Comparison of ENCODE assay signal across 8 cellular contexts in the genomic region with DNA sequence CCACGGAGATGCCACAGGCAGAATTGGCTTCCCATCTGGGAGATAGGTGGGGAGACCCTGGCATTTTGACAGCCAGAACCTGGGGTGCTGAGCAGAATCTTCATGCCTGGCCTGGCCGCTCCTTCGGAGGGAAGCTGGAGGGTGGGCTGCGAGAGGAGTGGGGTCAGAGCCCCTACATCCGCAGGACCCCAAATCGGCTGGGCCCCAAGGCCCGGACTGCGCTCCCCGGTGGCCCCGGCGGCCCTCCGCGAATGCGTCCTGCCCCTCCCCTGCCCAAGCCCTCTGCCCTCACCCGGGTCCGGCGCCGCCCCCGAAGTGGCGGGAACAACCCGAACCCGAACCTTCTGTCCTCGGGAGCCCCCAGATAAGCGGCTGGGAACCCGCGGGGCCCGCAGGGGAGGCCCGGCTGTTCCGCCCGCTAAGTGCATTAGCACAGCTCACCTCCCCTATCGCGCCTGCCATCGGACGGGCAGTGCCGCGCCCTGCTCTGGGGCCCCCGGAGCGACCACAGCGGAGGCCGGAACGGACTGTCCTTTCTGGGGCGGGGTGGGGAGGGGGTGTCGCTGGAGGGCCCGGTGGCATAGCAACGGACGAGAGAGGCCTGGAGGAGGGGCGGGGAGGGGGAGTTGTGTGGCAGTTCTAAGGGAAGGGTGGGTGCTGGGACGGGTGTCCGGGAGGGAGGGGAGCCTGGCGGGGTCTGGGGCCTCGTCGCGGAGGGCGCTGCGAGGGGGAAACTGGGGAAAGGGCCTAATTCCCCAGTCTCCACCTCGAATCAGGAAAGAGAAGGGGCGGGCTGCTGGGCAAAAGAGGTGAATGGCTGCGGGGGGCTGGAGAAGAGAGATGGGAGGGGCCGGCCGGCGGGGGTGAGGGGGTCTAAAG. TPM values are rescaled to one million over a fixed set of nuclear protein-coding genes. Genes with fewer than 3 reads are reported as not detected.
DNase-seq lines count a peak whose midpoint lies in the region; ATAC-seq lines count a peak whose summit lies in the region.

No MANE protein-coding gene starts in this region.

- H2BK5ac ChIP-seq in mesendoderm (ENCODE audit: low read length): no peak overlapping the region

- no peak overlapping the region for H4K8ac ChIP-seq in mesendoderm (ENCODE audit: low read depth, low read length)

- WGBS in mesendoderm (ENCODE audit: extremely low coverage, insufficient coverage, low lambda C conversion rate): no CpG with 5 or more reads among the region's 61 CpGs

- ATAC-seq in GM18858 (IDR thresholded peaks at IDR 0.05; ENCODE audit: unreplicated experiment): no peak

- no peaks in the 10 kb centered on the region for H3K36me3 ChIP-seq in mesendoderm (ENCODE audit: control insufficient read depth, insufficient read depth, low read length)

- H3K23ac ChIP-seq in mesendoderm (ENCODE audit: low read length): no peak overlapping the region

- H3K4ac ChIP-seq in mesendoderm (ENCODE audit: low read depth, low read length): no peak overlapping the region

- H3K79me2 ChIP-seq in mesendoderm (ENCODE audit: control insufficient read depth, insufficient read depth, low read length): no peaks in the 10 kb centered on the region

- H3K27me3 ChIP-seq in mesendoderm (ENCODE audit: insufficient read depth, low read length, poor library complexity): peaks cover 2% of the 10 kb centered on the region

- no peak overlapping the region for H3K18ac ChIP-seq in mesendoderm (ENCODE audit: low read length)

- H3K79me1 ChIP-seq in mesendoderm (ENCODE audit: low read length): no peaks in the 10 kb centered on the region

- H3K4me1 ChIP-seq in mesendoderm (ENCODE audit: control insufficient read depth, low read depth, low read length): peaks cover 2% of the 10 kb centered on the region

- peak; percentile 7 for DNase-seq in stimulated activated naive CD4-positive, alpha-beta T cell treated with Interleukin-2 at 50 U/mL for 16 hours (lab: John Stamatoyannopoulos, UW)
- DNase-seq in stimulated activated naive CD4-positive, alpha-beta T cell (lab: John Stamatoyannopoulos, UW): no peak
- DNase-seq in caudate nucleus (lab: John Stamatoyannopoulos, UW) (peak in 8 of 61 donors; percentile 22 to 63 (median 44)), mesendoderm (no peak), putamen (ENCODE audit: low spot score) (no peak), KBM-7 (no peak), cortex of kidney (lab: John Stamatoyannopoulos, UW) (no peak)

- H3K27ac ChIP-seq in caudate nucleus (ENCODE audit: low read depth, low read length) (peak overlapping the region; percentile 82), mesendoderm (ENCODE audit: low read depth, low read length) (no peak overlapping the region)

- H3K4me3 ChIP-seq in mesendoderm (ENCODE audit: low read length): no peak overlapping the region

- peak overlapping the region; percentile 64 for H3K56ac ChIP-seq in mesendoderm (ENCODE audit: low read length)

- H2AK5ac ChIP-seq in mesendoderm (ENCODE audit: low read length): no peak overlapping the region

- in situ Hi-C loops in KBM-7 (cut with MboI; ENCODE audit: low pct_unique_long_range_greater_than_20kb, low sequenced_read_pairs): loop anchor here (25.0 kb wide), 1 partner anchor 105 kb away; no protein-coding TSS in a partner anchor

- peak overlapping the region; percentile 42 for H3K4me2 ChIP-seq in mesendoderm (ENCODE audit: low read length)

- H2BK120ac ChIP-seq in mesendoderm (ENCODE audit: low read depth, low read length): no peak overlapping the region

- no peak overlapping the region for H2BK15ac ChIP-seq in mesendoderm (replicated peaks; ENCODE audit: low read depth)

- peak overlapping the region; percentile 40 for H3K9ac ChIP-seq in mesendoderm (ENCODE audit: low read length)

- H4K5ac ChIP-seq in mesendoderm (ENCODE audit: low read length): no peak overlapping the region

RNA-seq across cellular contexts. Expression of a gene that starts 0.8 kb away (rescaled TPM):
- polyA plus RNA-seq in mesendoderm (2013, experiment 1 of 2): 0.81 TPM
- 0.63 TPM for polyA plus RNA-seq in mesendoderm (2013, experiment 2 of 2)

RNA-seq across cellular contexts. Expression of a gene that starts 2.4 kb away (rescaled TPM):
- 0.10 TPM for polyA plus RNA-seq in mesendoderm (2013, experiment 1 of 2)
- 0.08 TPM for polyA plus RNA-seq in mesendoderm (2013, experiment 2 of 2)

RNA-seq across cellular contexts. Expression of a gene that starts 20.4 kb away (rescaled TPM):
- 8.3 TPM for polyA plus RNA-seq in mesendoderm (2013, experiment 1 of 2)
- 7.7 TPM for polyA plus RNA-seq in mesendoderm (2013, experiment 2 of 2)

RNA-seq across cellular contexts. Expression of a gene that starts 30.6 kb away (rescaled TPM):
- polyA plus RNA-seq in mesendoderm (2013, experiment 1 of 2): 48.2 TPM
- polyA plus RNA-seq in mesendoderm (2013, experiment 2 of 2): 45.8 TPM

RNA-seq across cellular contexts. Expression of a gene that starts 32.4 kb away (rescaled TPM):
- polyA plus RNA-seq in mesendoderm (2013, experiment 1 of 2): 73.2 TPM
- polyA plus RNA-seq in mesendoderm (2013, experiment 2 of 2): 72.9 TPM
